Comparison of ENCODE assay signal across 1 cellular context in the genomic region with DNA sequence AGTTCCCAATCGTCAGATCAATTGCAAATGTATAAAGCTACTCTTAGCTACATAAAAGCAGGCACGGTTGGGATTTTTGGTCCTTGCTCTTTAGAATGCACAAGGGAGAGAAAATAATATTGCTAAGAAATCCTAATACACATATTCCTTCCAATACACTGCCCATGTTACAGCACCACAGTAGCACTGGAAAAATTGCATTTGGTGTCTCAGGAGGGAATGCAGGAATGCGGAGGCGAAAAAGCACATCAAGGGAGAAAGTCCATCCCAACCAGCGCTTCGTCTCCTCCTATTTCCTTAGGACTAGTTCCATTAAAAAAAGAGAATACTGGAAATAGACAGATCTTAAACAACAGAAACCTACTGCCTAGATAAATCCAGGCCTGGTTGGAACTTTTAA.
A peak's percentile ranks its signal among the peaks of the same experiment; 100 is the strongest.
TF ChIP-seq lines count a peak whose summit lies in the region.

No MANE protein-coding gene starts in this region.

TF ChIP-seq in H1, 55 proteins besides CTCF, POLR2A, EP300 and RAD21:
- TF ChIP-seq EZH2 (IDR thresholded peaks at IDR 0.05; ENCODE audit: low read depth, low read length, severe bottlenecking): no peak
- no peak for TF ChIP-seq YY1 (IDR thresholded peaks at IDR 0.05; ENCODE audit: low read depth, low read length)
- TF ChIP-seq TEAD4 (IDR thresholded peaks at IDR 0.05; ENCODE audit: low read depth, low read length): peak; percentile 76
